In genomic region chr5:172898513-172899369, GRCh38 we compare ENCODE assay signal across 10 cellular contexts.
DNase-seq lines count a peak whose midpoint lies in the region; ATAC-seq and TF ChIP-seq lines count a peak whose summit lies in the region.
"Had no signal": no experiment of that assay in that cellular context is flagged by ENCODE, and none has a peak within 500 bp of the region (broad histone marks: within the 10 kb centered on the region; RNA-seq: fewer than 3 reads in every experiment).

No MANE protein-coding gene starts in this region.

- TF ChIP-seq CTCF in breast epithelium (IDR thresholded peaks at IDR 0.05) (no peak), lung (IDR thresholded peaks at IDR 0.05; ENCODE audit: control extremely low read depth, extremely low read depth) (no peak), spleen (IDR thresholded peaks at IDR 0.05 in 8 of 11, conservative IDR thresholded peaks at IDR 0.05 in 3 of 11) (no peak)

- H3K4me3 Mint-ChIP-seq in activated CD4-positive, alpha-beta memory T cell treated with anti-CD3 and anti-CD28 coated beads, Interleukin-2, amount 10 ng/mL, durations not matched to agents 7 days and 5 days, result no peak overlapping the region

- H3K4me1 Mint-ChIP-seq in activated CD4-positive, alpha-beta memory T cell treated with anti-CD3 and anti-CD28 coated beads, Interleukin-2, amount 10 ng/mL, durations not matched to agents 7 days and 5 days, result peaks cover 9% of the 10 kb centered on the region

- H3K4me3 ChIP-seq in HUES48 (ENCODE audit: low read depth, low read length) (no peak overlapping the region), breast epithelium (no peak overlapping the region), lung (no peak overlapping the region), spleen (no peak overlapping the region)
- H3K4me3 ChIP-seq: pancreas had no signal

- H3K27me3 ChIP-seq in HUES48 (ENCODE audit: control insufficient read depth, insufficient read depth, low read length) (no peaks in the 10 kb centered on the region), breast epithelium (no peaks in the 10 kb centered on the region), lung (ENCODE audit: control insufficient read depth, insufficient read depth) (no peaks in the 10 kb centered on the region), spleen (replicated peaks in 1 of 7) (no peaks in the 10 kb centered on the region)
- H3K27me3 ChIP-seq: pancreas had no signal

- no peak for ATAC-seq in lung (ENCODE audit: insufficient read depth, low FRiP score)
- ATAC-seq: pancreas had no signal

- H3K27ac ChIP-seq in HUES48 (ENCODE audit: low read depth, low read length) (peak overlapping the region; percentile 9), breast epithelium (peak overlapping the region; percentile 85 to 87), lung (ENCODE audit: low read depth in 1 of 2, low read length in 1 of 2) (peak overlapping the region; percentile 71 to 86), spleen (peak overlapping the region in 6 of 8 donors; percentile 70 to 84 (median 76))

- TF ChIP-seq POLR2A in breast epithelium (IDR thresholded peaks at IDR 0.05), result no peak
- no peak for TF ChIP-seq POLR2A in spleen (IDR thresholded peaks at IDR 0.05)

- H3K9ac ChIP-seq in HUES48 (ENCODE audit: low read depth, low read length), result no peak overlapping the region

- H3K27me3 Mint-ChIP-seq in activated CD4-positive, alpha-beta memory T cell treated with anti-CD3 and anti-CD28 coated beads, Interleukin-2, amount 10 ng/mL, durations not matched to agents 7 days and 5 days, result no peaks in the 10 kb centered on the region
- H3K27me3 Mint-ChIP-seq: central memory CD8-positive, alpha-beta T cell had no signal

- DNase-seq in breast epithelium (ENCODE audit: low spot score in 2 of 2), result no peak
- no peak for DNase-seq in lung (ENCODE audit: low spot score)
- DNase-seq in spleen, result no peak
- DNase-seq in NCI-H1930 (lab: John Stamatoyannopoulos, UW), result no peak
- DNase-seq in ecto neural progenitor cell (ENCODE audit: low spot score), result no peak
- no peak for DNase-seq in activated CD4-positive, alpha-beta memory T cell treated with anti-CD3 and anti-CD28 coated beads, Interleukin-2, amount 10 ng/mL, durations not matched to agents 7 days and 5 days
- DNase-seq in NCI-H526 (lab: John Stamatoyannopoulos, UW), result no peak

- intact Hi-C loops in breast epithelium (cut with DNase I; ENCODE audit: low total_unique reads), result no loop called here
- intact Hi-C loops in spleen (cut with DNase I; ENCODE audit: low total_unique reads), result no loop called here

- H3K9me3 Mint-ChIP-seq in activated CD4-positive, alpha-beta memory T cell treated with anti-CD3 and anti-CD28 coated beads, Interleukin-2, amount 10 ng/mL, durations not matched to agents 7 days and 5 days, result no peaks in the 10 kb centered on the region
- H3K9me3 Mint-ChIP-seq: central memory CD8-positive, alpha-beta T cell had no signal

- POLR2A ChIA-PET in activated CD4-positive, alpha-beta memory T cell treated with anti-CD3 and anti-CD28 coated beads, Interleukin-2, amount 10 ng/mL, durations not matched to agents 7 days and 5 days (lab: Charles Lee), result interaction anchor here (1.1 to 1.3 kb wide), 2 partner anchors 91 to 128 kb away, joined by 3 to 5 read pairs; partner anchors contain the start of gene DUSP1

- no peaks in the 10 kb centered on the region for H3K36me3 Mint-ChIP-seq in activated CD4-positive, alpha-beta memory T cell treated with anti-CD3 and anti-CD28 coated beads, Interleukin-2, amount 10 ng/mL, durations not matched to agents 7 days and 5 days (ENCODE audit: low read depth)

- no peak overlapping the region for H3K27ac Mint-ChIP-seq in activated CD4-positive, alpha-beta memory T cell treated with anti-CD3 and anti-CD28 coated beads, Interleukin-2, amount 10 ng/mL, durations not matched to agents 7 days and 5 days

- CTCF ChIA-PET in activated CD4-positive, alpha-beta memory T cell treated with anti-CD3 and anti-CD28 coated beads, Interleukin-2, amount 10 ng/mL, durations not matched to agents 7 days and 5 days (lab: Charles Lee), result interaction anchor here (1.2 kb wide), 1 partner anchor 128 kb away, joined by 3 read pairs; the partner anchor contains the start of gene DUSP1

- H3K36me3 ChIP-seq in HUES48 (ENCODE audit: control insufficient read depth, insufficient read depth, low read length) (peaks cover 60% of the 10 kb centered on the region), breast epithelium (no peaks in the 10 kb centered on the region), lung (ENCODE audit: control insufficient read depth in 2 of 2, insufficient read depth in 2 of 2, low read length in 2 of 2) (peaks cover 0 to 5% of the 10 kb centered on the region in 2 donors), spleen (peaks cover 0 to 93% (median 25%) of the 10 kb centered on the region in 6 donors)

- H3K4me1 ChIP-seq in HUES48 (ENCODE audit: control insufficient read depth, insufficient read depth, low read length) (no peaks in the 10 kb centered on the region), breast epithelium (peaks cover 0 to 6% of the 10 kb centered on the region in 2 donors), lung (ENCODE audit: control insufficient read depth in 2 of 2, insufficient read depth in 2 of 2, low read length in 2 of 2) (peaks cover 10 to 27% of the 10 kb centered on the region in 2 donors), spleen (peaks cover 0 to 57% (median 19%) of the 10 kb centered on the region in 6 donors)

- WGBS in lung, 2 donors, result 96 to 98% methylated on average over 10 of the region's 10 CpGs
- WGBS in spleen, 5 donors, result 95 to 99% (median 96%) methylated on average over 9 to 10 of the region's 10 CpGs

- H3K9me3 ChIP-seq in HUES48 (ENCODE audit: control insufficient read depth, insufficient read depth, low read length), result no peaks in the 10 kb centered on the region
- H3K9me3 ChIP-seq in breast epithelium, result no peaks in the 10 kb centered on the region
- H3K9me3 ChIP-seq in lung (ENCODE audit: control insufficient read depth in 2 of 2, insufficient read depth in 1 of 2, low read length in 1 of 2), result no peaks in the 10 kb centered on the region
- no peaks in the 10 kb centered on the region for H3K9me3 ChIP-seq in spleen
- H3K9me3 ChIP-seq: pancreas had no signal

Comparison
In these comparisons a context has a peak if more than half of its experiments do, and no peak if none do; other contexts are left out.
1. H3K27ac ChIP-seq: peak in every context shown above with its lines; median percentile 86 in breast epithelium; 78 in lung; 76 in spleen; 9 in HUES48.